In the genomic region with DNA sequence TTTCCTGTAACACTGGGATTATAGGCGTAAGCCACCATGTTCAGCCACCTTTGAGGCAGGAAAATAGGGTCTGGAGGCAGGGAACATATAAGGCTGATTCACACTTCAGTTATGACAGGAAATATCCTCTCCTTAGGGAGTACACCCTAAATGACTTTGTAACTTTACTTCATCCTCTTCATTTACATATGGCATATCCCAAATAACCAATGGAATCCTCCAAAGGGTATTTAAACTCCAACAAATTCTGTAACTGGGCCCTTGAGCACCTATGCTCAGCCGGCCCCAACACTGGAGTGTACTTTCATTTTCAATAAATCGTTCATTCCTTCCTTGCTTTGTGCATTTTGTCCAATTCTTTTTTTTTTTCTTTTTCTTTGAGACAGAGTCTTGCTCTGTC, we compare ENCODE assay signal across 12 cellular contexts. TPM values are rescaled to one million over a fixed set of nuclear protein-coding genes. Genes with fewer than 3 reads are reported as not detected.
DNase-seq lines count a peak whose midpoint lies in the region; ATAC-seq and TF ChIP-seq lines count a peak whose summit lies in the region.
"Had no signal": no experiment of that assay in that cellular context is flagged by ENCODE, and none has a peak within 500 bp of the region (broad histone marks: within the 10 kb centered on the region; RNA-seq: fewer than 3 reads in every experiment).

No MANE protein-coding gene starts in this region.

- POLR2A ChIA-PET in activated naive CD8-positive, alpha-beta T cell treated with anti-CD3 and anti-CD28 coated beads, Interleukin-2, amount 10 ng/mL, durations not matched to agents 7 days and 5 days (lab: Charles Lee) = interaction anchor here (1.4 to 2.7 kb wide), 4 partner anchors 10 to 149 kb away, joined by 4 to 36 read pairs (median 25); partner anchors contain the start of genes CFL1, MUS81, RNASEH2C and SNX32

- peaks cover 28% of the 10 kb centered on the region for H3K4me1 Mint-ChIP-seq in activated naive CD8-positive, alpha-beta T cell treated with anti-CD3 and anti-CD28 coated beads, Interleukin-2, amount 10 ng/mL, durations not matched to agents 7 days and 5 days
- H3K4me1 Mint-ChIP-seq in activated naive CD8-positive, alpha-beta T cell treated with anti-CD3 and anti-CD28 coated beads for 36 hours = peaks cover 29% of the 10 kb centered on the region

- H3K9me3 ChIP-seq in esophagus squamous epithelium = no peaks in the 10 kb centered on the region
- H3K9me3 ChIP-seq in transverse colon = no peaks in the 10 kb centered on the region
- H3K9me3 ChIP-seq: Caco-2 had no signal

- no peak for DNase-seq in activated naive CD8-positive, alpha-beta T cell treated with anti-CD3 and anti-CD28 coated beads, Interleukin-2, amount 10 ng/mL, durations not matched to agents 7 days and 5 days
- no peak for DNase-seq in activated naive CD8-positive, alpha-beta T cell treated with anti-CD3 and anti-CD28 coated beads for 36 hours
- DNase-seq in OCI-M1 (lab: John Stamatoyannopoulos, UW) (peak; percentile 21), esophagus squamous epithelium (lab: John Stamatoyannopoulos, UW) (no peak), transverse colon (no peak), T1000 (lab: John Stamatoyannopoulos, UW) (no peak), COLO829 (ENCODE audit: low spot score) (no peak)
- DNase-seq in stimulated activated CD8-positive, alpha-beta memory T cell treated with anti-CD3 and anti-CD28 coated beads, Interleukin-4, amount 100 ng/mL, for 48 hours = no peak
- DNase-seq: activated CD4-positive, alpha-beta T cell treated with anti-CD3 and anti-CD28 coated beads, Interleukin-2, amount 50 U/mL, for 48 hours; stimulated activated CD4-positive, alpha-beta T cell treated with anti-CD3 and anti-CD28 coated beads, Interleukin-2, amount 100 ng/mL, for 48 hours had no signal

- H3K4me3 ChIP-seq in esophagus squamous epithelium = no peak overlapping the region
- H3K4me3 ChIP-seq in transverse colon = no peak overlapping the region

- no peak for TF ChIP-seq EP300 in transverse colon (IDR thresholded peaks at IDR 0.05; ENCODE audit: low read depth)

- in situ Hi-C loops in transverse colon (cut with MboI; ENCODE audit: low pct_ligation_motif_present in 1 of 4, low pct_unique_long_range_greater_than_20kb in 1 of 4, low sequenced_read_pairs in 3 of 4) = loop anchor here (10.0 to 25.0 kb wide), 4 partner anchors 64 to 277 kb away; no protein-coding TSS in a partner anchor

- H3K36me3 ChIP-seq in esophagus squamous epithelium (peaks cover 10 to 27% (median 13%) of the 10 kb centered on the region in 3 donors), transverse colon (peaks cover 0 to 20% (median 11%) of the 10 kb centered on the region in 4 donors)

- TF ChIP-seq CTCF in esophagus squamous epithelium (IDR thresholded peaks at IDR 0.05) = no peak
- TF ChIP-seq CTCF in transverse colon (IDR thresholded peaks at IDR 0.05) = no peak

- TF ChIP-seq POLR2A in esophagus squamous epithelium (IDR thresholded peaks at IDR 0.05) (no peak), transverse colon (IDR thresholded peaks at IDR 0.05) (no peak)

- peak overlapping the region; percentile 16 for H3K4me3 Mint-ChIP-seq in activated naive CD8-positive, alpha-beta T cell treated with anti-CD3 and anti-CD28 coated beads, Interleukin-2, amount 10 ng/mL, durations not matched to agents 7 days and 5 days
- H3K4me3 Mint-ChIP-seq in activated naive CD8-positive, alpha-beta T cell treated with anti-CD3 and anti-CD28 coated beads for 36 hours = no peak overlapping the region

- intact Hi-C loops in esophagus squamous epithelium (cut with DNase I) = loop anchor here (5.0 to 10.0 kb wide), 2 partner anchors 64 to 107 kb away; no protein-coding TSS in a partner anchor
- intact Hi-C loops in transverse colon (cut with DNase I; ENCODE audit: low total_unique reads) = loop anchor here (5.0 kb wide), 2 partner anchors 72 to 107 kb away; partner anchors contain the start of gene AP5B1

- WGBS in esophagus squamous epithelium, 2 donors = 60 to 72% methylated on average over 3 of the region's 3 CpGs
- WGBS in transverse colon (ENCODE audit: low coverage in 1 of 2), 2 donors = 69 to 75% methylated on average over 2 to 3 of the region's 3 CpGs

- ATAC-seq in activated naive CD8-positive, alpha-beta T cell treated with anti-CD3 and anti-CD28 coated beads, Interleukin-2, amount 10 ng/mL, durations not matched to agents 7 days and 5 days (ENCODE audit: low read depth) = no peak

- peak overlapping the region; percentile 42 for H3K27ac Mint-ChIP-seq in activated naive CD8-positive, alpha-beta T cell treated with anti-CD3 and anti-CD28 coated beads, Interleukin-2, amount 10 ng/mL, durations not matched to agents 7 days and 5 days
- H3K27ac Mint-ChIP-seq in activated naive CD8-positive, alpha-beta T cell treated with anti-CD3 and anti-CD28 coated beads for 36 hours = no peak overlapping the region

- H3K27me3 ChIP-seq in esophagus squamous epithelium (no peaks in the 10 kb centered on the region), transverse colon (no peaks in the 10 kb centered on the region)

- peaks cover 12 to 42% (median 25%) of the 10 kb centered on the region in 3 donors for H3K4me1 ChIP-seq in esophagus squamous epithelium
- peaks cover 9 to 31% (median 19%) of the 10 kb centered on the region in 4 donors for H3K4me1 ChIP-seq in transverse colon

- H3K27me3 Mint-ChIP-seq in activated naive CD8-positive, alpha-beta T cell treated with anti-CD3 and anti-CD28 coated beads, Interleukin-2, amount 10 ng/mL, durations not matched to agents 7 days and 5 days = no peaks in the 10 kb centered on the region
- no peaks in the 10 kb centered on the region for H3K27me3 Mint-ChIP-seq in activated naive CD8-positive, alpha-beta T cell treated with anti-CD3 and anti-CD28 coated beads for 36 hours

- H3K36me3 Mint-ChIP-seq in activated naive CD8-positive, alpha-beta T cell treated with anti-CD3 and anti-CD28 coated beads, Interleukin-2, amount 10 ng/mL, durations not matched to agents 7 days and 5 days = peaks cover 13% of the 10 kb centered on the region
- H3K36me3 Mint-ChIP-seq in activated naive CD8-positive, alpha-beta T cell treated with anti-CD3 and anti-CD28 coated beads for 36 hours = peaks cover 21% of the 10 kb centered on the region

- H3K9me3 Mint-ChIP-seq in activated naive CD8-positive, alpha-beta T cell treated with anti-CD3 and anti-CD28 coated beads, Interleukin-2, amount 10 ng/mL, durations not matched to agents 7 days and 5 days = no peaks in the 10 kb centered on the region
- no peaks in the 10 kb centered on the region for H3K9me3 Mint-ChIP-seq in activated naive CD8-positive, alpha-beta T cell treated with anti-CD3 and anti-CD28 coated beads for 36 hours
- H3K9me3 Mint-ChIP-seq: activated T-helper 1 cell treated with anti-CD3 and anti-CD28 coated beads, Interleukin-12 subunit alpha, Interleukin-12 subunit beta, Interleukin-2, Interleukin-4 antibody, amounts not matched to agents 30 ng/mL and 10 ng/mL and 1 ng/mL, durations not matched to agents 14 hours and 24 hours and 36 hours had no signal

- H3K27ac ChIP-seq in esophagus squamous epithelium = peak overlapping the region in 3 of 4 donors; percentile 99
- H3K27ac ChIP-seq in transverse colon = peak overlapping the region; percentile 91 to 99 (median 93)

RNA-seq across cellular contexts. Expression of gene KAT5, which starts 1.6 kb away (rescaled TPM):
- total RNA-seq in activated naive CD8-positive, alpha-beta T cell treated with anti-CD3 and anti-CD28 coated beads, Interleukin-2, amount 10 ng/mL, durations not matched to agents 7 days and 5 days = 10 to 100 TPM; 75.6 to 82.6 TPM
- total RNA-seq in activated naive CD8-positive, alpha-beta T cell treated with anti-CD3 and anti-CD28 coated beads for 36 hours = 10 to 100 TPM; 65.0 to 65.4 TPM
- 10 to 100 TPM; 38.2 to 64.7 (median 51.1) TPM for total RNA-seq in esophagus squamous epithelium
- 100 to 1,000 TPM in 1 of 4 donors, 10 to 100 TPM in 3; 51.6 to 203 (median 74.1) TPM for total RNA-seq in transverse colon

RNA-seq across cellular contexts. Expression of gene RNASEH2C, which starts 10.2 kb away (rescaled TPM):
- total RNA-seq in activated naive CD8-positive, alpha-beta T cell treated with anti-CD3 and anti-CD28 coated beads, Interleukin-2, amount 10 ng/mL, durations not matched to agents 7 days and 5 days = 10 to 100 TPM; 74.8 to 84.2 TPM
- 100 to 1,000 TPM; 104 to 108 TPM for total RNA-seq in activated naive CD8-positive, alpha-beta T cell treated with anti-CD3 and anti-CD28 coated beads for 36 hours
- total RNA-seq in esophagus squamous epithelium (10 to 100 TPM; 39.9 to 59.5 (median 50.8) TPM), transverse colon (100 to 1,000 TPM in 2 of 4 donors, 10 to 100 TPM in 2; 70.2 to 231 (median 111) TPM)

RNA-seq across cellular contexts. Expression of gene RELA, which starts 47.7 kb away (rescaled TPM):
- total RNA-seq in activated naive CD8-positive, alpha-beta T cell treated with anti-CD3 and anti-CD28 coated beads, Interleukin-2, amount 10 ng/mL, durations not matched to agents 7 days and 5 days = 100 to 1,000 TPM; 112 to 117 TPM
- 10 to 100 TPM; 69.6 to 71.6 TPM for total RNA-seq in activated naive CD8-positive, alpha-beta T cell treated with anti-CD3 and anti-CD28 coated beads for 36 hours
- total RNA-seq in esophagus squamous epithelium (10 to 100 TPM; 29.4 to 49.4 (median 47.5) TPM), transverse colon (10 to 100 TPM; 45.8 to 95.8 (median 58.4) TPM)
